In the genomic region with DNA sequence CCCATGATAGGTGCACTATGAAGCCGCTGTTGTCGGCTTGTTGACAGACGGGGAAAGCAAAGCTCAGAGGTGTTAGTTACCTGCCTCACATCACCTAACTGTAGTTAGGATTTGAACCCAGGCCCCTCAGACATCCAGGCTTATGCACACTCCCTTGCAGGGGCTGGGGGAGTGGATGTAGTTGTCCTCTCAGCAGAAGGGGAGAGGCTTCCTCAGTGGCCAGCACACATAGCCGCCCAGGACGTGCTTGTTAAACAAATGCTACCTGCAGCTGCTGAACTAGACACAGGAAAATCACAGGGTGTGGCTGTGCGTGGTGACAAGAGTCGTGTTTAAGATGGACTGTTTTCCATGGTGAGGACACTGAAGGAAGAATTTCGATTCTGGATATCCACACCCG, we compare ENCODE assay signal across 17 cellular contexts. TPM values are rescaled to one million over a fixed set of nuclear protein-coding genes. Genes with fewer than 3 reads are reported as not detected.
A peak's percentile ranks its signal among the peaks of the same experiment; 100 is the strongest.
DNase-seq lines count a peak whose midpoint lies in the region; ATAC-seq, FAIRE-seq and TF ChIP-seq lines count a peak whose summit lies in the region.
"Had no signal": no experiment of that assay in that cellular context is flagged by ENCODE, and none has a peak within 500 bp of the region (broad histone marks: within the 10 kb centered on the region; RNA-seq: fewer than 3 reads in every experiment).

No MANE protein-coding gene starts in this region.

- H3K9me2 ChIP-seq in GM23338 (ENCODE audit: insufficient read depth): no peaks in the 10 kb centered on the region
- H3K9me2 ChIP-seq in PC-9 (ENCODE audit: insufficient read depth): no peaks in the 10 kb centered on the region

- no peak for DNase-seq in GM23338 (ENCODE audit: low spot score)
- DNase-seq in PC-9: no peak
- DNase-seq in kidney: peak; percentile 15
- peak; percentile 37 for DNase-seq in posterior vena cava (ENCODE audit: low spot score)
- no peak for DNase-seq in hypothalamus (lab: John Stamatoyannopoulos, UW)
- no peak for DNase-seq in head of caudate nucleus
- DNase-seq in GM10266 (ENCODE audit: extremely low spot score): no peak
- no peak for DNase-seq in CD4-positive, alpha-beta T cell
- DNase-seq: CD4-positive, alpha-beta memory T cell; DND-41; GDM1; NCI-H1092; NCI-H1694 treated with DMSO at 0.1 percent for 48 hours; NCI-H446 had no signal

- H3K4me1 ChIP-seq in GM23338 (ENCODE audit: insufficient read depth) (peaks cover 16% of the 10 kb centered on the region), PC-9 (replicated peaks; ENCODE audit: insufficient read depth) (peaks cover 7% of the 10 kb centered on the region), kidney (ENCODE audit: control insufficient read depth in 1 of 2, insufficient read depth in 1 of 2, low read depth in 1 of 2, low read length in 2 of 2) (no peaks in the 10 kb centered on the region)

- BruUV-seq in PC-9 (replicated peaks; lab: Mats Ljungman, UMichigan): no TSS peak

- H4K20me1 ChIP-seq in GM23338 (replicated peaks; ENCODE audit: insufficient read depth) (no peaks in the 10 kb centered on the region; the same call in none of the 2 replicates), PC-9 (ENCODE audit: insufficient read depth) (no peaks in the 10 kb centered on the region)

- H3K4me2 ChIP-seq in GM23338: peak overlapping the region; percentile 41; the same call in 1 of the 2 replicates
- H3K4me2 ChIP-seq in PC-9: 0 out of 2 replicates have a peak overlapping the region, but pooled peaks have one; percentile 14

- H2AFZ ChIP-seq in GM23338 (no peak overlapping the region), PC-9 (no peak overlapping the region)

- ATAC-seq in GM23338: no peak
- ATAC-seq in CD4-positive, alpha-beta T cell (ENCODE audit: poor library complexity): no peak
- ATAC-seq: K562 had no signal

- H3K79me2 ChIP-seq in GM23338 (replicated peaks; ENCODE audit: insufficient read depth): no peaks in the 10 kb centered on the region
- no peaks in the 10 kb centered on the region for H3K79me2 ChIP-seq in PC-9 (ENCODE audit: low read depth)

- peaks cover 5% of the 10 kb centered on the region for H3K27me3 Mint-ChIP-seq in GM23338 (ENCODE audit: insufficient read depth, low read depth, poor library complexity)
- H3K27me3 Mint-ChIP-seq in CD4-positive, alpha-beta T cell: peaks cover 7% of the 10 kb centered on the region

- CTCF ChIA-PET in PC-9 (lab: Charles Lee): no interaction called here
- CTCF ChIA-PET in CD4-positive, alpha-beta T cell (lab: Charles Lee): no interaction called here

- POLR2A ChIA-PET in PC-9 (lab: Charles Lee; ENCODE audit: unreplicated experiment): no interaction called here
- POLR2A ChIA-PET in CD4-positive, alpha-beta T cell (lab: Charles Lee): no interaction called here

- H3K27ac Mint-ChIP-seq in GM23338: no peak overlapping the region
- no peak overlapping the region for H3K27ac Mint-ChIP-seq in CD4-positive, alpha-beta T cell
- H3K27ac Mint-ChIP-seq: CD4-positive, alpha-beta memory T cell had no signal

- no peak overlapping the region for H3K4me3 Mint-ChIP-seq in GM23338
- H3K4me3 Mint-ChIP-seq in CD4-positive, alpha-beta T cell: no peak overlapping the region
- H3K4me3 Mint-ChIP-seq: CD4-positive, alpha-beta memory T cell had no signal

- H3K36me3 Mint-ChIP-seq in GM23338 (ENCODE audit: low read depth): peaks cover 19% of the 10 kb centered on the region
- H3K36me3 Mint-ChIP-seq in CD4-positive, alpha-beta T cell (ENCODE audit: low read depth): no peaks in the 10 kb centered on the region
- H3K36me3 Mint-ChIP-seq: CD4-positive, alpha-beta memory T cell had no signal

- H3K36me3 ChIP-seq in GM23338 (ENCODE audit: insufficient read depth): no peaks in the 10 kb centered on the region; the same call in 1 of the 2 replicates
- no peaks in the 10 kb centered on the region for H3K36me3 ChIP-seq in PC-9 (ENCODE audit: low read depth)
- H3K36me3 ChIP-seq in kidney (ENCODE audit: control insufficient read depth in 1 of 2, insufficient read depth in 2 of 2, low read length in 2 of 2): no peaks in the 10 kb centered on the region

- intact Hi-C loops in PC-9 (cut with micrococcal nuclease; ENCODE audit: unreplicated experiment): no loop called here
- intact Hi-C loops in kidney (cut with DNase I): no loop called here
- intact Hi-C loops in posterior vena cava (cut with DNase I): no loop called here
- intact Hi-C loops in head of caudate nucleus (cut with DNase I): no loop called here
- intact Hi-C loops in CD4-positive, alpha-beta T cell (cut with DNase I, micrococcal nuclease): no loop called here

- H3K4me1 Mint-ChIP-seq in GM23338: peaks cover 32% of the 10 kb centered on the region
- H3K4me1 Mint-ChIP-seq in CD4-positive, alpha-beta T cell (ENCODE audit: low read depth): no peaks in the 10 kb centered on the region
- H3K4me1 Mint-ChIP-seq: CD4-positive, alpha-beta memory T cell had no signal

- H3K27me3 ChIP-seq in GM23338 (ENCODE audit: insufficient read depth): no peaks in the 10 kb centered on the region
- peaks cover 41% of the 10 kb centered on the region for H3K27me3 ChIP-seq in PC-9 (ENCODE audit: insufficient read depth, low read depth)
- peaks cover 4% of the 10 kb centered on the region for H3K27me3 ChIP-seq in CD4-positive, alpha-beta T cell (ENCODE audit: control insufficient read depth, insufficient read depth, low read length)

- H3K4me3 ChIP-seq in GM23338 (no peak overlapping the region), PC-9 (no peak overlapping the region), kidney (ENCODE audit: low read length in 2 of 2) (no peak overlapping the region)
- H3K4me3 ChIP-seq: K562, SK-N-MC had no signal

- no peak for FAIRE-seq in kidney (lab: Jason Lieb, UNC)
- FAIRE-seq: D721Med, K562 had no signal

- no peak overlapping the region for H3K9ac ChIP-seq in kidney (ENCODE audit: low read length in 2 of 2)

- TF ChIP-seq CTCF in GM23338 (conservative IDR thresholded peaks at IDR 0.05; ENCODE audit: low read depth in 2 of 2) (no peak), PC-9 (conservative IDR thresholded peaks at IDR 0.05) (no peak), kidney (IDR thresholded peaks at IDR 0.05; ENCODE audit: borderline replicate concordance, extremely low read depth, insufficient read depth) (no peak), GM10266 (IDR thresholded peaks at IDR 0.05; ENCODE audit: control insufficient read depth, insufficient read depth, low read depth, missing control alignments) (no peak)
- TF ChIP-seq CTCF in CD4-positive, alpha-beta T cell (IDR thresholded peaks at IDR 0.05): no peak

- H3K9me3 ChIP-seq in PC-9 (ENCODE audit: insufficient read depth, low read depth) (no peaks in the 10 kb centered on the region), kidney (ENCODE audit: control insufficient read depth in 1 of 2, low read length in 2 of 2) (no peaks in the 10 kb centered on the region)
- no peaks in the 10 kb centered on the region for H3K9me3 ChIP-seq in CD4-positive, alpha-beta T cell (ENCODE audit: control insufficient read depth, low read length)

- H3K9me3 Mint-ChIP-seq in GM23338: no peaks in the 10 kb centered on the region
- H3K9me3 Mint-ChIP-seq in CD4-positive, alpha-beta T cell: no peaks in the 10 kb centered on the region
- H3K9me3 Mint-ChIP-seq: CD4-positive, alpha-beta memory T cell had no signal

- peak overlapping the region; percentile 15; the same call in 1 of the 2 replicates for H3K27ac ChIP-seq in GM23338 (ENCODE audit: low read depth)
- H3K27ac ChIP-seq in PC-9: no peak overlapping the region
- H3K27ac ChIP-seq in kidney (ENCODE audit: low read depth in 2 of 2, low read length in 2 of 2): no peak overlapping the region
- no peak overlapping the region for H3K27ac ChIP-seq in CD4-positive, alpha-beta T cell (ENCODE audit: low read depth, low read length)
- H3K27ac ChIP-seq: SK-N-MC had no signal

- H3F3A ChIP-seq in GM23338 (replicated peaks; ENCODE audit: low read depth): no peaks in the 10 kb centered on the region
- H3F3A ChIP-seq in PC-9 (ENCODE audit: insufficient read depth, low read depth): no peaks in the 10 kb centered on the region

TF ChIP-seq in GM23338, 12 proteins besides CTCF, POLR2A, EP300 and RAD21:
- no peak for TF ChIP-seq NANOG (IDR thresholded peaks at IDR 0.05; ENCODE audit: borderline replicate concordance)
TF ChIP-seq in GM23338: peak in this region for 0.

RNA-seq across cellular contexts. Expression of gene GREB1, which starts 39.2 kb away (rescaled TPM):
- total RNA-seq in GM23338 (2014; rRNA removed; shearing (Covaris generic)): 35.0 and 36.5 TPM in 2 replicates
- polyA plus RNA-seq in GM23338 (2016; fragmentation: Nextera tagmentation; extraction: Ambion mirVana) (12.0 and 12.2 TPM in 2 replicates), kidney (ENCODE audit: insufficient read depth, low read depth, low replicate concordance) (1.8 TPM)
- total RNA-seq in PC-9 (2021) (0.20 and 0.37 TPM in 2 replicates), kidney (0.98 TPM), posterior vena cava (10 to 100 TPM in 1 of 2 donors, 1 to 10 TPM in 1; 7.4 to 15.4 TPM)
- under 1 TPM; 0.22 to 0.31 TPM for total RNA-seq in CD4-positive, alpha-beta T cell
- polyA plus RNA-seq: CD4-positive, alpha-beta memory T cell had no signal

Comparison
In these comparisons a context has a peak if more than half of its experiments do, and no peak if none do; other contexts are left out.
1. DNase-seq: peak in kidney (single experiment) and posterior vena cava (single experiment); none in GM23338 (single experiment), PC-9 (0 of 2), hypothalamus (0 of 51), head of caudate nucleus (0 of 42), GM10266 (single experiment) and CD4-positive, alpha-beta T cell (0 of 10).